ENCODE assay signal across 8 cellular contexts in the genomic region with DNA sequence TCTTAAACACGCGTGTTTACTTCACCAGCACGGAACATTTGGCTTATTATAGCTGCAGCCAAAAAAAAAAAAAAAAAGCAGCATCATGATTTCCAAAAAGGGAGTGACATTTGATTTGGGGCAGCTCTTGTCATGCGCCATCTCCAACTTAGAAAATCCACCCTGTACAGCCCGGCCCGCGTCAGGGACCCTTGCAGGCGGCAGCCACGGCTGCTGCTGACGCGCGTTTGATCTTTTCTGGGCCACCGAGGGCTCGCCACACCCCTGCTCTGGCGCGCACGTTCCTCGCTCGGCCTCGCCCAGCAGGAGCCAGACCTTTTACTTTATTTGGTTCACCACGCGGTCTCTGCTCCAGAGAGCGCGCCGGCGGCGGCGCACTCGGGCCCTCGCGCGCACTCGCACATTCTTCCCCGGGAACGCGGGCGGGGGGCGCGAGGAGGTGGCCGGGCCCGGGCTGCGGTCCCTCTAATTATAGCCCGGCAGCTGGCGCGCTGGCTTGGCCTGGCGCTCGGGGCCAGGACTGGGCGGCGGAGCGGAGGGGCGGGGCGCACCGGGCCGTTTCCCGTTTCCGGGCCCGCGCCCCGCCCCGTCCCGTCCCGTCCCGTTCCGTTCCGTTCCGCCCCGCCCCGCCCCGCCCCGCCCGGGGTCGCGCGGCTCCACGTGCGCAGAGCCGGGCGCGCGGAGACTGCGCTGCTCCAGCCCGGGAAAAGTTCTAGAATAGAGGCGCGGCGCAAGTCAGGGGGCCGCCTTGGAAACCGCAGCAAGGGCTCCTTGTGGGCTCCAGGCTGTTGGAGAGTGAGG. TPM values are rescaled to one million over a fixed set of nuclear protein-coding genes. Genes with fewer than 3 reads are reported as not detected.
DNase-seq lines count a peak whose midpoint lies in the region; TF ChIP-seq lines count a peak whose summit lies in the region.

No MANE protein-coding gene starts in this region.

- WGBS in endodermal cell (ENCODE audit: insufficient coverage in 1 of 2, insufficient read length in 1 of 2), 2 experiments, result 0 to 3% methylated on average over 6 to 87 of the region's 87 CpGs
- WGBS in mesodermal cell (ENCODE audit: insufficient coverage in 2 of 2), 2 experiments, result 0% methylated on average over 39 to 65 of the region's 87 CpGs

- H3K27me3 Mint-ChIP-seq in Caco-2 (ENCODE audit: insufficient read depth, unreplicated experiment) (no peaks in the 10 kb centered on the region), endodermal cell (ENCODE audit: insufficient read depth) (no peaks in the 10 kb centered on the region)

- H3K9me3 Mint-ChIP-seq in Caco-2 (ENCODE audit: unreplicated experiment), result peaks cover 25% of the 10 kb centered on the region
- peaks cover 6% of the 10 kb centered on the region for H3K9me3 Mint-ChIP-seq in endodermal cell

- intact Hi-C loops in Caco-2 (cut with micrococcal nuclease; ENCODE audit: unreplicated experiment), result loop anchor here (1.0 to 2.0 kb wide), 3 partner anchors 39 to 101 kb away; no protein-coding TSS in a partner anchor

- H3K27ac ChIP-seq in HL-60 (replicated peaks) (peak overlapping the region; percentile 99), endodermal cell (ENCODE audit: low read depth, low read length) (peak overlapping the region; percentile 85), mesodermal cell (ENCODE audit: low read depth, low read length, severe bottlenecking) (peak overlapping the region; percentile 82)

- POLR2A ChIA-PET in Caco-2 (lab: Charles Lee), result interaction anchor here (0.5 to 2.5 kb wide), 11 partner anchors 12 to 768 kb away, joined by 3 to 61 read pairs (median 4); a partner anchor contains a TSS

- DNase-seq in Caco-2, result peak; percentile 92 to 93
- DNase-seq in GM20000 (ENCODE audit: low spot score), result peak; percentile 90
- peak; percentile 70 to 91 for DNase-seq in HL-60 (ENCODE audit: low read depth in 1 of 2, low spot score in 1 of 2)
- peak; percentile 67 for DNase-seq in NT2/D1 (ENCODE audit: low read depth, low spot score)
- DNase-seq in activated CD8-positive, alpha-beta memory T cell treated with anti-CD3 and anti-CD28 coated beads, Interleukin-2, amount 50 U/mL, for 1 hour (ENCODE audit: extremely low read depth), result peak; percentile 74
- DNase-seq in endodermal cell, result peak; percentile 93
- peak; percentile 66 for DNase-seq in stimulated activated CD8-positive, alpha-beta memory T cell treated with anti-CD3 and anti-CD28 coated beads, Interleukin-4, amount 100 ng/mL, for 24 hours (ENCODE audit: low read depth)

- no peaks in the 10 kb centered on the region for H3K27me3 ChIP-seq in Caco-2 (replicated peaks; ENCODE audit: control insufficient read depth, insufficient read depth, low read length)
- H3K27me3 ChIP-seq in HL-60 (ENCODE audit: insufficient read depth, poor library complexity, severe bottlenecking), result no peaks in the 10 kb centered on the region
- no peaks in the 10 kb centered on the region for H3K27me3 ChIP-seq in NT2/D1 (ENCODE audit: insufficient read depth, insufficient read length)
- H3K27me3 ChIP-seq in endodermal cell (ENCODE audit: control insufficient read depth, insufficient read depth, low read length, poor library complexity, severe bottlenecking), result no peaks in the 10 kb centered on the region

- peak overlapping the region; percentile 59 for H3K4me3 ChIP-seq in Caco-2 (ENCODE audit: low read depth, low read length)
- H3K4me3 ChIP-seq in HL-60 (replicated peaks; ENCODE audit: insufficient read depth, low read length), result peak overlapping the region; percentile 24
- peak overlapping the region; percentile 54 for H3K4me3 ChIP-seq in NT2/D1 (ENCODE audit: insufficient read length, low read depth)
- peak overlapping the region; percentile 85 for H3K4me3 ChIP-seq in endodermal cell (ENCODE audit: low read length)
- peak overlapping the region; percentile 28 for H3K4me3 ChIP-seq in mesodermal cell (ENCODE audit: extremely low read depth, insufficient read depth, low read length, poor library complexity, severe bottlenecking)

- H3K4me1 ChIP-seq in Caco-2 (peaks cover 57% of the 10 kb centered on the region), NT2/D1 (ENCODE audit: insufficient read depth, insufficient read length) (peaks cover 3% of the 10 kb centered on the region), endodermal cell (ENCODE audit: control insufficient read depth, insufficient read depth, low read length) (no peaks in the 10 kb centered on the region), mesodermal cell (ENCODE audit: control insufficient read depth, insufficient read depth, low read length, poor library complexity, severe bottlenecking) (peaks cover 40% of the 10 kb centered on the region)

- H3K36me3 Mint-ChIP-seq in Caco-2 (ENCODE audit: insufficient read depth, unreplicated experiment) (peaks cover 38% of the 10 kb centered on the region), endodermal cell (ENCODE audit: low read depth) (no peaks in the 10 kb centered on the region)

- TSS peak; percentile 51 for BruUV-seq in Caco-2 (replicated peaks; lab: Mats Ljungman, UMichigan)

- TF ChIP-seq CTCF in Caco-2 (IDR thresholded peaks at IDR 0.05; ENCODE audit: insufficient read depth in 1 of 2, low read depth in 1 of 2, low read length in 1 of 2, severe bottlenecking in 1 of 2, unreplicated experiment in 1 of 2) (no peak), GM20000 (IDR thresholded peaks at IDR 0.05; ENCODE audit: extremely low read depth, missing control alignments) (no peak), HL-60 (IDR thresholded peaks at IDR 0.05; ENCODE audit: insufficient read depth, low read length) (no peak), endodermal cell (conservative IDR thresholded peaks at IDR 0.05) (no peak)

- H3K9ac ChIP-seq in NT2/D1 (ENCODE audit: insufficient read length, low read depth) (peak overlapping the region; percentile 80), endodermal cell (ENCODE audit: extremely low read depth, low read length, poor library complexity, severe bottlenecking) (peak overlapping the region; percentile 24)

- H3K27ac Mint-ChIP-seq in Caco-2 (ENCODE audit: unreplicated experiment) (peak overlapping the region; percentile 92), endodermal cell (peak overlapping the region; percentile 89)

- H3K4me3 Mint-ChIP-seq in Caco-2 (ENCODE audit: unreplicated experiment), result peak overlapping the region; percentile 89
- peak overlapping the region; percentile 70 for H3K4me3 Mint-ChIP-seq in endodermal cell

- H3K4me1 Mint-ChIP-seq in Caco-2 (ENCODE audit: low read depth, unreplicated experiment), result peaks cover 23% of the 10 kb centered on the region
- peaks cover 30% of the 10 kb centered on the region for H3K4me1 Mint-ChIP-seq in endodermal cell

- H3K9me3 ChIP-seq in Caco-2 (peaks cover 7% of the 10 kb centered on the region; the same call in 1 of the 2 replicates), NT2/D1 (ENCODE audit: insufficient read depth, low read length) (no peaks in the 10 kb centered on the region), endodermal cell (ENCODE audit: control insufficient read depth, low read length) (no peaks in the 10 kb centered on the region), mesodermal cell (ENCODE audit: control insufficient read depth, low read length) (no peaks in the 10 kb centered on the region)

- CTCF ChIA-PET in Caco-2 (lab: Charles Lee), result interaction anchor here (0.5 to 1.5 kb wide), 8 partner anchors 15 to 493 kb away, joined by 3 to 15 read pairs (median 3); no protein-coding TSS in a partner anchor

- H3K36me3 ChIP-seq in Caco-2 (ENCODE audit: control insufficient read depth, insufficient read depth, low read length) (no peaks in the 10 kb centered on the region), NT2/D1 (ENCODE audit: insufficient read depth, insufficient read length, low read length) (peaks cover 12% of the 10 kb centered on the region), endodermal cell (ENCODE audit: control insufficient read depth, insufficient read depth, low read length) (peaks cover 22% of the 10 kb centered on the region), mesodermal cell (ENCODE audit: control insufficient read depth, insufficient read depth, low read length) (peaks cover 17% of the 10 kb centered on the region)

RNA-seq across cellular contexts. Expression of a gene that starts 10.2 kb away (rescaled TPM):
- total RNA-seq in Caco-2 (2022) (129 and 135 TPM in 2 replicates), endodermal cell (10 to 100 TPM; 41.6 to 45.7 TPM)
- 63.2 TPM for polyA plus RNA-seq in endodermal cell (2013, experiment 1 of 2)
- 56.4 TPM for polyA plus RNA-seq in endodermal cell (2013, experiment 2 of 2)
- 122 TPM for polyA plus RNA-seq in mesodermal cell (2013, experiment 1 of 2)
- 99.9 TPM for polyA plus RNA-seq in mesodermal cell (2013, experiment 2 of 2)

Comparison
In these comparisons a context has a peak if more than half of its experiments do, and no peak if none do; other contexts are left out.
1. Peak in every context shown above with its lines: DNase-seq, H3K4me3 ChIP-seq and H3K27ac ChIP-seq.
2. H3K4me3 ChIP-seq: peak in every context shown above with its lines; median percentile 85 in endodermal cell; 59 in Caco-2; 54 in NT2/D1; 28 in mesodermal cell; 24 in HL-60.